In genomic region chr2:195535911-195536522, GRCh38 we compare ENCODE assay signal across 8 cellular contexts.
DNase-seq lines count a peak whose midpoint lies in the region; ATAC-seq, FAIRE-seq and TF ChIP-seq lines count a peak whose summit lies in the region.

No MANE protein-coding gene starts in this region.

- no peaks in the 10 kb centered on the region for H3K9me3 ChIP-seq in kidney (ENCODE audit: control insufficient read depth in 1 of 2, low read length in 2 of 2)

- no peak overlapping the region for H3K9ac ChIP-seq in kidney (ENCODE audit: low read length in 2 of 2)

- H3K27ac ChIP-seq in kidney (ENCODE audit: low read depth in 2 of 2, low read length in 2 of 2) = no peak overlapping the region

- intact Hi-C loops in kidney (cut with DNase I) = no loop called here

- H3K27me3 Mint-ChIP-seq in effector memory CD8-positive, alpha-beta T cell = no peaks in the 10 kb centered on the region

- no peaks in the 10 kb centered on the region for H3K36me3 ChIP-seq in kidney (ENCODE audit: control insufficient read depth in 1 of 2, insufficient read depth in 2 of 2, low read length in 2 of 2)

- H3K4me1 ChIP-seq in kidney (ENCODE audit: control insufficient read depth in 1 of 2, insufficient read depth in 1 of 2, low read depth in 1 of 2, low read length in 2 of 2) = peaks cover 0 to 6% of the 10 kb centered on the region in 2 donors

- FAIRE-seq in kidney (lab: Jason Lieb, UNC) = no peak

- H3K27ac Mint-ChIP-seq in effector memory CD8-positive, alpha-beta T cell = peak overlapping the region; percentile 50 to 72

- H3K4me1 Mint-ChIP-seq in effector memory CD8-positive, alpha-beta T cell (ENCODE audit: low read depth in 2 of 2) = peaks cover 61 to 77% of the 10 kb centered on the region in 2 donors

- ATAC-seq in GM19463 (IDR thresholded peaks at IDR 0.05; ENCODE audit: unreplicated experiment) (peak; percentile 86), HG03442 (IDR thresholded peaks at IDR 0.05; ENCODE audit: unreplicated experiment) (peak; percentile 94)
- ATAC-seq in effector memory CD8-positive, alpha-beta T cell (replicated peaks) = peak; percentile 89

- TF ChIP-seq CTCF in kidney (IDR thresholded peaks at IDR 0.05; ENCODE audit: borderline replicate concordance, extremely low read depth, insufficient read depth) = no peak

- peak overlapping the region; percentile 57 to 71 for H3K4me3 Mint-ChIP-seq in effector memory CD8-positive, alpha-beta T cell

- H3K9me3 Mint-ChIP-seq in effector memory CD8-positive, alpha-beta T cell = no peaks in the 10 kb centered on the region

- peak in 3 of 4 experiments; percentile 41 to 52 (median 50) for DNase-seq in activated CD4-positive, CD25-positive, alpha-beta regulatory T cell (lab: John Stamatoyannopoulos, UW)
- DNase-seq in effector memory CD8-positive, alpha-beta T cell = peak; percentile 68 to 72 (median 72)
- peak; percentile 59 to 70 for DNase-seq in stimulated activated CD8-positive, alpha-beta memory T cell treated with anti-CD3 and anti-CD28 coated beads, Interleukin-15, amount 100 ng/mL, for 48 hours (ENCODE audit: low read depth in 2 of 2)
- DNase-seq in NCI-H2107 (lab: John Stamatoyannopoulos, UW) = no peak
- no peak for DNase-seq in kidney
- DNase-seq in inferior parietal cortex (ENCODE audit: extremely low spot score) = no peak

- no peaks in the 10 kb centered on the region for H3K36me3 Mint-ChIP-seq in effector memory CD8-positive, alpha-beta T cell (ENCODE audit: insufficient read depth)

- H3K4me3 ChIP-seq in kidney (ENCODE audit: low read length in 2 of 2) = no peak overlapping the region

Comparison
In these comparisons a context has a peak if more than half of its experiments do, and no peak if none do; other contexts are left out.
1. DNase-seq: peak in activated CD4-positive, CD25-positive, alpha-beta regulatory T cell (3 of 4), effector memory CD8-positive, alpha-beta T cell (3 of 3) and stimulated activated CD8-positive, alpha-beta memory T cell treated with anti-CD3 and anti-CD28 coated beads, Interleukin-15, amount 100 ng/mL, for 48 hours (2 of 2); none in NCI-H2107 (single experiment), kidney (single experiment) and inferior parietal cortex (single experiment).
2. Peak in every context shown above with its lines, with median percentiles within 50 percentile points of each other: ATAC-seq.